8 cellular contexts compared by ENCODE assay signal in the genomic region with DNA sequence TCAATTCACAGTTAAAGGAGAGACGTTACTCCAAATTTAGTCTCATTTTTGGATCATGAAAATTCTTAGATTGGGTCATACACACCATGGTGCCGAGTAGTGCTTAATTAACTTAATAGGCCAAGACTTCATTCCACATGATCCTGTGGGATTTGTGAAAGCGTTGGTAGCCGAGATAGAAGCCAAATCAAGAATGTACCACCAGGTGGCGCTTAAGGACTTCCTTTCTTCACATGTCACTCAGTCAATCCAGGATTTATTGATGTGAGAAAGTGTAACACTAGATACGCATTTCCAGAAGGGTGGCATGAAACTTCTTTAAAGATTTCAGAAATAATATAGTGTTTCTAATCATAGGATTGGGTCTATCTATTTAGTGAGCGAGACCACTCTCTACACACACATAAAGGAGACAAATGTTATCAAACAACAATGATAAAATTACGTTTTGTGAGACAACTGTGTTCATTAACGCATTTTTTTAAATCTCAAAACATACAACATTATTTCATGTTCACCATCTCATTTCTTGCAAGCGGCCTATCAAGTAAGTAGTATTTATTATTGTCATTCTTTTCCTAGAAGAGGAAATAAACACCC.
DNase-seq lines count a peak whose midpoint lies in the region; ATAC-seq and TF ChIP-seq lines count a peak whose summit lies in the region.

No MANE protein-coding gene starts in this region.

- no peak overlapping the region for H3K4me2 ChIP-seq in SK-N-SH

- intact Hi-C loops in dorsolateral prefrontal cortex (cut with DNase I), result loop anchor here in 1 of 2 donors (2.0 kb wide), 1 partner anchor 220 kb away; no protein-coding TSS in a partner anchor
- intact Hi-C loops in mucosa of descending colon (cut with DNase I, micrococcal nuclease), result no loop called here

- no peaks in the 10 kb centered on the region for H4K20me1 ChIP-seq in SK-N-SH (ENCODE audit: insufficient read depth)

- H3K9ac ChIP-seq in SK-N-SH, result no peak overlapping the region

- H3K36me3 ChIP-seq in SK-N-SH (replicated peaks in 1 of 2; ENCODE audit: control insufficient read depth in 1 of 2, insufficient read depth in 2 of 2, low read length in 1 of 2) (no peaks in the 10 kb centered on the region), Peyer's patch (no peaks in the 10 kb centered on the region), mucosa of descending colon (ENCODE audit: low read depth) (no peaks in the 10 kb centered on the region)

- H3K4me3 ChIP-seq in SK-N-SH (ENCODE audit: low read depth in 2 of 2, low read length in 1 of 2) (no peak overlapping the region), Peyer's patch (no peak overlapping the region), dorsolateral prefrontal cortex (peak overlapping the region in 1 of 59 donors; percentile 24), mucosa of descending colon (no peak overlapping the region)

- H3K79me2 ChIP-seq in SK-N-SH (ENCODE audit: insufficient read depth), result no peaks in the 10 kb centered on the region

- CTCF ChIA-PET in SK-N-SH (lab: Yijun Ruan, JAX), result interaction anchor here (0.7 to 0.8 kb wide), 3 partner anchors 16 to 255 kb away, joined by 3 read pairs; no protein-coding TSS in a partner anchor

- no peaks in the 10 kb centered on the region for H3K9me3 ChIP-seq in SK-N-SH
- H3K9me3 ChIP-seq in Peyer's patch, result no peaks in the 10 kb centered on the region
- H3K9me3 ChIP-seq in mucosa of descending colon, result no peaks in the 10 kb centered on the region

- TF ChIP-seq CTCF in SK-N-SH (IDR thresholded peaks at IDR 0.05) (peak; percentile 80), Peyer's patch (IDR thresholded peaks at IDR 0.05) (peak in 4 of 6 experiments; percentile 43 to 58 (median 48)), dorsolateral prefrontal cortex (IDR thresholded peaks at IDR 0.05 in 54 of 56, conservative IDR thresholded peaks at IDR 0.05 in 2 of 56; ENCODE audit: low read depth in 1 of 56, partially characterized antibody in 56 of 56) (peak; percentile 46 to 94 (median 85)), mucosa of descending colon (IDR thresholded peaks at IDR 0.05) (no peak)

- H3K9me2 ChIP-seq in SK-N-SH, result no peaks in the 10 kb centered on the region

- POLR2A ChIA-PET in SK-N-SH (lab: Yijun Ruan, JAX), result no interaction called here

- H3K27ac ChIP-seq in SK-N-SH (ENCODE audit: low read depth in 2 of 2, low read length in 1 of 2) (no peak overlapping the region), Peyer's patch (no peak overlapping the region), dorsolateral prefrontal cortex (no peak overlapping the region)

- H3K27me3 ChIP-seq in SK-N-SH (ENCODE audit: insufficient read depth), result no peaks in the 10 kb centered on the region
- H3K27me3 ChIP-seq in Peyer's patch, result no peaks in the 10 kb centered on the region
- peaks cover 0 to 4% (median 0%) of the 10 kb centered on the region in 45 donors for H3K27me3 ChIP-seq in dorsolateral prefrontal cortex

- 0 out of 4 replicates have a peak, but pooled peaks of 1 of the 2 experiments have one; percentile 6 for TF ChIP-seq EP300 in SK-N-SH (IDR thresholded peaks at IDR 0.05; ENCODE audit: borderline replicate concordance in 1 of 2, low read depth in 1 of 2, low read length in 1 of 2)

- ATAC-seq in SK-N-SH treated with all-trans-retinoic acid at 6 μM for 48 hours (no peak), GM21390 (IDR thresholded peaks at IDR 0.05; ENCODE audit: unreplicated experiment) (peak; percentile 91), mucosa of descending colon (peak; percentile 31)

- no peak overlapping the region for H2AFZ ChIP-seq in SK-N-SH (ENCODE audit: low read depth)

- TF ChIP-seq POLR2A in Peyer's patch (IDR thresholded peaks at IDR 0.05), result no peak

- DNase-seq in SK-N-SH (peak; percentile 26), KG1 (lab: John Stamatoyannopoulos, UW) (peak; percentile 15), Peyer's patch (peak in 1 of 3 donors; percentile 61), dorsolateral prefrontal cortex (peak in 9 of 10 donors; percentile 38 to 84 (median 56)), mucosa of descending colon (peak in 1 of 3 donors; percentile 76), AG08395 (ENCODE audit: low spot score) (no peak)

- TF ChIP-seq RAD21 in SK-N-SH (IDR thresholded peaks at IDR 0.05; ENCODE audit: low read length), result peak; percentile 80

- H3K4me1 ChIP-seq in SK-N-SH (ENCODE audit: control insufficient read depth in 1 of 2, insufficient read depth in 2 of 2, low read depth in 1 of 2, low read length in 1 of 2), result no peaks in the 10 kb centered on the region
- H3K4me1 ChIP-seq in Peyer's patch, result no peaks in the 10 kb centered on the region
- no peaks in the 10 kb centered on the region for H3K4me1 ChIP-seq in mucosa of descending colon (ENCODE audit: low read depth)

- 8% methylated on average over 10 of the region's 10 CpGs for WGBS in SK-N-SH (ENCODE audit: low lambda C conversion rate)

- H3F3A ChIP-seq in SK-N-SH (replicated peaks; ENCODE audit: insufficient read depth), result no peaks in the 10 kb centered on the region

TF ChIP-seq in SK-N-SH, 30 proteins besides CTCF, POLR2A, EP300 and RAD21 (continues in another document):
- TF ChIP-seq GATA2 (CRISPR knock-in tag; IDR thresholded peaks at IDR 0.05) (no peak), MXI1 (IDR thresholded peaks at IDR 0.05; ENCODE audit: low read depth, low read length) (no peak), TEAD4 (IDR thresholded peaks at IDR 0.05; ENCODE audit: borderline replicate concordance, insufficient read depth) (no peak), FOSL2 (IDR thresholded peaks at IDR 0.05; ENCODE audit: borderline replicate concordance, low read depth) (no peak), POLR2AphosphoS5 (IDR thresholded peaks at IDR 0.05; ENCODE audit: low read depth, low read length) (no peak)
- TF ChIP-seq, protein P1, sequence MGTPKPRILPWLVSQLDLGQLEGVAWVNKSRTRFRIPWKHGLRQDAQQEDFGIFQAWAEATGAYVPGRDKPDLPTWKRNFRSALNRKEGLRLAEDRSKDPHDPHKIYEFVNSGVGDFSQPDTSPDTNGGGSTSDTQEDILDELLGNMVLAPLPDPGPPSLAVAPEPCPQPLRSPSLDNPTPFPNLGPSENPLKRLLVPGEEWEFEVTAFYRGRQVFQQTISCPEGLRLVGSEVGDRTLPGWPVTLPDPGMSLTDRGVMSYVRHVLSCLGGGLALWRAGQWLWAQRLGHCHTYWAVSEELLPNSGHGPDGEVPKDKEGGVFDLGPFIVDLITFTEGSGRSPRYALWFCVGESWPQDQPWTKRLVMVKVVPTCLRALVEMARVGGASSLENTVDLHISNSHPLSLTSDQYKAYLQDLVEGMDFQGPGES (IDR thresholded peaks at IDR 0.05; ENCODE audit: low read depth, low read length), result no peak

TF ChIP-seq in SK-N-SH treated with all-trans-retinoic acid at 6 μM for 48 hours, 23 proteins besides CTCF, POLR2A, EP300 and RAD21:
- TF ChIP-seq SNAI2 (CRISPR knock-in tag; IDR thresholded peaks at IDR 0.05) (no peak), OSR1 (CRISPR knock-in tag; IDR thresholded peaks at IDR 0.05) (no peak), GLIS3 (CRISPR knock-in tag; IDR thresholded peaks at IDR 0.05) (no peak)
- TF ChIP-seq, protein P2, sequence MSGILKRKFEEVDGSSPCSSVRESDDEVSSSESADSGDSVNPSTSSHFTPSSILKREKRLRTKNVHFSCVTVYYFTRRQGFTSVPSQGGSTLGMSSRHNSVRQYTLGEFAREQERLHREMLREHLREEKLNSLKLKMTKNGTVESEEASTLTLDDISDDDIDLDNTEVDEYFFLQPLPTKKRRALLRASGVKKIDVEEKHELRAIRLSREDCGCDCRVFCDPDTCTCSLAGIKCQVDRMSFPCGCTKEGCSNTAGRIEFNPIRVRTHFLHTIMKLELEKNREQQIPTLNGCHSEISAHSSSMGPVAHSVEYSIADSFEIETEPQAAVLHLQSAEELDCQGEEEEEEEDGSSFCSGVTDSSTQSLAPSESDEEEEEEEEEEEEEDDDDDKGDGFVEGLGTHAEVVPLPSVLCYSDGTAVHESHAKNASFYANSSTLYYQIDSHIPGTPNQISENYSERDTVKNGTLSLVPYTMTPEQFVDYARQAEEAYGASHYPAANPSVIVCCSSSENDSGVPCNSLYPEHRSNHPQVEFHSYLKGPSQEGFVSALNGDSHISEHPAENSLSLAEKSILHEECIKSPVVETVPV (CRISPR knock-in tag; IDR thresholded peaks at IDR 0.05), result no peak
